ENCODE assay signal across 10 cellular contexts in the genomic region with DNA sequence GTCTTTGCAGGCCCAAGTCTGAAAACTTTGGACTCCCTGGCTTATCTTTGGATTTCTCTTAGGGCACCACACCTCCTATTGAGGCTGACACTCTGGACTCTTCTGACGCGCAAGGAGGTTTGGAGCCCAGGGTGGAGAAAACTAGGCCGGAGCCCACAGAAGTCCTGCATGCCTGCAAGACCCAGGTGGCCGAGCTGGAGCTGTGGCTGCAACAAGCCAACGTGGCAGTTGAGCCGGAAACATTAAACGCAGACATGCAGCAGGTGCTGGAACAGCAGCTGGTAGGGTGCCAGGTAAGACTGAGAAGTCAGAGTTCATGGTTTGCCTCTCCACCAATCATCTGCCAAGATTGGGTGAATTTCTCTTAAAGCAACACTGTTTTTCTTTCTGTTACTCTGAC.
DNase-seq lines count a peak whose midpoint lies in the region; FAIRE-seq and TF ChIP-seq lines count a peak whose summit lies in the region.
"Had no signal": no experiment of that assay in that cellular context is flagged by ENCODE, and none has a peak within 500 bp of the region (broad histone marks: within the 10 kb centered on the region; RNA-seq: fewer than 3 reads in every experiment).

No MANE protein-coding gene starts in this region.

- TF ChIP-seq CTCF in prostate gland (IDR thresholded peaks at IDR 0.05) (no peak), SK-N-SH (IDR thresholded peaks at IDR 0.05) (no peak)

- no peaks in the 10 kb centered on the region for H3K27me3 ChIP-seq in prostate gland (replicated peaks; ENCODE audit: insufficient read depth)
- no peaks in the 10 kb centered on the region for H3K27me3 ChIP-seq in SK-N-SH (ENCODE audit: insufficient read depth)
- H3K27me3 ChIP-seq: dorsolateral prefrontal cortex had no signal

- H3K9me2 ChIP-seq in SK-N-SH: no peaks in the 10 kb centered on the region

- H3K9ac ChIP-seq in SK-N-SH: no peak overlapping the region

- no peak overlapping the region for H3K4me2 ChIP-seq in SK-N-SH

- H3F3A ChIP-seq in SK-N-SH (replicated peaks; ENCODE audit: insufficient read depth): no peaks in the 10 kb centered on the region

- DNase-seq in G401 (ENCODE audit: low spot score) (peak; percentile 11), NCI-H2171 (lab: John Stamatoyannopoulos, UW) (peak; percentile 50), epithelial cell of prostate (ENCODE audit: low read depth, low spot score) (no peak), prostate gland (ENCODE audit: low spot score) (peak; percentile 15), RCC 7860 (ENCODE audit: low spot score) (no peak), anterior cingulate cortex (lab: John Stamatoyannopoulos, UW) (no peak), NCI-H748 treated with DMSO at 0.1 percent for 48 hours (lab: John Stamatoyannopoulos, UW) (no peak), SK-N-SH (no peak)
- DNase-seq: activated gamma-delta T cell treated with Interleukin-2 at 50 U/mL for 16 hours had no signal

- POLR2A ChIA-PET in SK-N-SH (lab: Yijun Ruan, JAX): no interaction called here

- no peaks in the 10 kb centered on the region for H3K4me1 ChIP-seq in prostate gland (replicated peaks)
- no peaks in the 10 kb centered on the region for H3K4me1 ChIP-seq in SK-N-SH (ENCODE audit: control insufficient read depth in 1 of 2, insufficient read depth in 2 of 2, low read depth in 1 of 2, low read length in 1 of 2)

- no peak for TF ChIP-seq RAD21 in SK-N-SH (IDR thresholded peaks at IDR 0.05; ENCODE audit: low read length)

- intact Hi-C loops in prostate gland (cut with DNase I): no loop called here

- H3K4me3 ChIP-seq in prostate gland: no peak overlapping the region
- no peak overlapping the region for H3K4me3 ChIP-seq in SK-N-SH (ENCODE audit: low read depth in 2 of 2, low read length in 1 of 2)
- H3K4me3 ChIP-seq: dorsolateral prefrontal cortex had no signal

- H4K20me1 ChIP-seq in SK-N-SH (ENCODE audit: insufficient read depth): no peaks in the 10 kb centered on the region

- no peak overlapping the region for H2AFZ ChIP-seq in SK-N-SH (ENCODE audit: low read depth)

- no peak for TF ChIP-seq POLR2A in prostate gland (IDR thresholded peaks at IDR 0.05)

- CTCF ChIA-PET in SK-N-SH (lab: Yijun Ruan, JAX): no interaction called here

- no peak for FAIRE-seq in RCC 7860 (lab: Jason Lieb, UNC)

- no peaks in the 10 kb centered on the region for H3K79me2 ChIP-seq in SK-N-SH (ENCODE audit: insufficient read depth)

- H3K27ac ChIP-seq in epithelial cell of prostate (peak overlapping the region; percentile 43), prostate gland (peak overlapping the region in 1 of 2 donors; percentile 5), SK-N-SH (ENCODE audit: low read depth in 2 of 2, low read length in 1 of 2) (no peak overlapping the region)
- H3K27ac ChIP-seq: dorsolateral prefrontal cortex had no signal

- no peaks in the 10 kb centered on the region for H3K9me3 ChIP-seq in prostate gland
- no peaks in the 10 kb centered on the region for H3K9me3 ChIP-seq in SK-N-SH

- no peak for TF ChIP-seq EP300 in SK-N-SH (IDR thresholded peaks at IDR 0.05; ENCODE audit: borderline replicate concordance in 1 of 2, low read depth in 1 of 2, low read length in 1 of 2)

- in situ Hi-C loops in G401 (cut with HindIII; ENCODE audit: low sequenced_read_pairs): no loop called here

- H3K36me3 ChIP-seq in prostate gland (no peaks in the 10 kb centered on the region), SK-N-SH (replicated peaks in 1 of 2; ENCODE audit: control insufficient read depth in 1 of 2, insufficient read depth in 2 of 2, low read length in 1 of 2) (peaks cover 0 to 3% of the 10 kb centered on the region in 2 experiments)

- WGBS in prostate gland: 64% methylated on average over 7 of the region's 7 CpGs
- 93% methylated on average over 6 of the region's 7 CpGs for WGBS in SK-N-SH (ENCODE audit: low lambda C conversion rate)

TF ChIP-seq in SK-N-SH, 30 proteins besides CTCF, POLR2A, EP300 and RAD21:
- TF ChIP-seq SMC3 (IDR thresholded peaks at IDR 0.05; ENCODE audit: low read depth, low read length): no peak
- no peak for TF ChIP-seq TAF1 (IDR thresholded peaks at IDR 0.05; ENCODE audit: borderline replicate concordance, low read depth, low read length)
- TF ChIP-seq, protein P1, sequence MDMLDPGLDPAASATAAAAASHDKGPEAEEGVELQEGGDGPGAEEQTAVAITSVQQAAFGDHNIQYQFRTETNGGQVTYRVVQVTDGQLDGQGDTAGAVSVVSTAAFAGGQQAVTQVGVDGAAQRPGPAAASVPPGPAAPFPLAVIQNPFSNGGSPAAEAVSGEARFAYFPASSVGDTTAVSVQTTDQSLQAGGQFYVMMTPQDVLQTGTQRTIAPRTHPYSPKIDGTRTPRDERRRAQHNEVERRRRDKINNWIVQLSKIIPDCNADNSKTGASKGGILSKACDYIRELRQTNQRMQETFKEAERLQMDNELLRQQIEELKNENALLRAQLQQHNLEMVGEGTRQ (IDR thresholded peaks at IDR 0.05; ENCODE audit: borderline replicate concordance, low read depth, low read length): no peak
- no peak for TF ChIP-seq MXI1 (IDR thresholded peaks at IDR 0.05; ENCODE audit: low read depth, low read length)
- no peak for TF ChIP-seq RCOR1 (IDR thresholded peaks at IDR 0.05; ENCODE audit: low read length)
- TF ChIP-seq CHD2 (IDR thresholded peaks at IDR 0.05; ENCODE audit: low read length, partially characterized antibody): no peak
- TF ChIP-seq YY1 (IDR thresholded peaks at IDR 0.05; ENCODE audit: low read depth): no peak
- TF ChIP-seq JUND (IDR thresholded peaks at IDR 0.05): no peak
- TF ChIP-seq, protein P2, sequence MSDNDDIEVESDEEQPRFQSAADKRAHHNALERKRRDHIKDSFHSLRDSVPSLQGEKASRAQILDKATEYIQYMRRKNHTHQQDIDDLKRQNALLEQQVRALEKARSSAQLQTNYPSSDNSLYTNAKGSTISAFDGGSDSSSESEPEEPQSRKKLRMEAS (IDR thresholded peaks at IDR 0.05; ENCODE audit: low read depth): no peak
- TF ChIP-seq, protein P3, sequence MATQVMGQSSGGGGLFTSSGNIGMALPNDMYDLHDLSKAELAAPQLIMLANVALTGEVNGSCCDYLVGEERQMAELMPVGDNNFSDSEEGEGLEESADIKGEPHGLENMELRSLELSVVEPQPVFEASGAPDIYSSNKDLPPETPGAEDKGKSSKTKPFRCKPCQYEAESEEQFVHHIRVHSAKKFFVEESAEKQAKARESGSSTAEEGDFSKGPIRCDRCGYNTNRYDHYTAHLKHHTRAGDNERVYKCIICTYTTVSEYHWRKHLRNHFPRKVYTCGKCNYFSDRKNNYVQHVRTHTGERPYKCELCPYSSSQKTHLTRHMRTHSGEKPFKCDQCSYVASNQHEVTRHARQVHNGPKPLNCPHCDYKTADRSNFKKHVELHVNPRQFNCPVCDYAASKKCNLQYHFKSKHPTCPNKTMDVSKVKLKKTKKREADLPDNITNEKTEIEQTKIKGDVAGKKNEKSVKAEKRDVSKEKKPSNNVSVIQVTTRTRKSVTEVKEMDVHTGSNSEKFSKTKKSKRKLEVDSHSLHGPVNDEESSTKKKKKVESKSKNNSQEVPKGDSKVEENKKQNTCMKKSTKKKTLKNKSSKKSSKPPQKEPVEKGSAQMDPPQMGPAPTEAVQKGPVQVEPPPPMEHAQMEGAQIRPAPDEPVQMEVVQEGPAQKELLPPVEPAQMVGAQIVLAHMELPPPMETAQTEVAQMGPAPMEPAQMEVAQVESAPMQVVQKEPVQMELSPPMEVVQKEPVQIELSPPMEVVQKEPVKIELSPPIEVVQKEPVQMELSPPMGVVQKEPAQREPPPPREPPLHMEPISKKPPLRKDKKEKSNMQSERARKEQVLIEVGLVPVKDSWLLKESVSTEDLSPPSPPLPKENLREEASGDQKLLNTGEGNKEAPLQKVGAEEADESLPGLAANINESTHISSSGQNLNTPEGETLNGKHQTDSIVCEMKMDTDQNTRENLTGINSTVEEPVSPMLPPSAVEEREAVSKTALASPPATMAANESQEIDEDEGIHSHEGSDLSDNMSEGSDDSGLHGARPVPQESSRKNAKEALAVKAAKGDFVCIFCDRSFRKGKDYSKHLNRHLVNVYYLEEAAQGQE (IDR thresholded peaks at IDR 0.05; ENCODE audit: low read depth, low read length): no peak
- TF ChIP-seq, protein P4, sequence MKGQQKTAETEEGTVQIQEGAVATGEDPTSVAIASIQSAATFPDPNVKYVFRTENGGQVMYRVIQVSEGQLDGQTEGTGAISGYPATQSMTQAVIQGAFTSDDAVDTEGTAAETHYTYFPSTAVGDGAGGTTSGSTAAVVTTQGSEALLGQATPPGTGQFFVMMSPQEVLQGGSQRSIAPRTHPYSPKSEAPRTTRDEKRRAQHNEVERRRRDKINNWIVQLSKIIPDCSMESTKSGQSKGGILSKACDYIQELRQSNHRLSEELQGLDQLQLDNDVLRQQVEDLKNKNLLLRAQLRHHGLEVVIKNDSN (IDR thresholded peaks at IDR 0.05; ENCODE audit: borderline replicate concordance, low read depth): no peak
- TF ChIP-seq, protein P5, sequence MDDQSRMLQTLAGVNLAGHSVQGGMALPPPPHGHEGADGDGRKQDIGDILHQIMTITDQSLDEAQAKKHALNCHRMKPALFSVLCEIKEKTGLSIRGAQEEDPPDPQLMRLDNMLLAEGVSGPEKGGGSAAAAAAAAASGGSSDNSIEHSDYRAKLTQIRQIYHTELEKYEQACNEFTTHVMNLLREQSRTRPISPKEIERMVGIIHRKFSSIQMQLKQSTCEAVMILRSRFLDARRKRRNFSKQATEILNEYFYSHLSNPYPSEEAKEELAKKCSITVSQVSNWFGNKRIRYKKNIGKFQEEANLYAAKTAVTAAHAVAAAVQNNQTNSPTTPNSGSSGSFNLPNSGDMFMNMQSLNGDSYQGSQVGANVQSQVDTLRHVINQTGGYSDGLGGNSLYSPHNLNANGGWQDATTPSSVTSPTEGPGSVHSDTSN (IDR thresholded peaks at IDR 0.05): no peak
- TF ChIP-seq POLR2AphosphoS5 (IDR thresholded peaks at IDR 0.05; ENCODE audit: low read depth, low read length): no peak

Comparison
In these comparisons a context has a peak if more than half of its experiments do, and no peak if none do; other contexts are left out.
1. DNase-seq: peak in G401 (single experiment), NCI-H2171 (single experiment) and prostate gland (single experiment); none in epithelial cell of prostate (single experiment), RCC 7860 (single experiment), anterior cingulate cortex (0 of 58), NCI-H748 treated with DMSO at 0.1 percent for 48 hours (single experiment) and SK-N-SH (single experiment).